8 cellular contexts compared by ENCODE assay signal in the genomic region with DNA sequence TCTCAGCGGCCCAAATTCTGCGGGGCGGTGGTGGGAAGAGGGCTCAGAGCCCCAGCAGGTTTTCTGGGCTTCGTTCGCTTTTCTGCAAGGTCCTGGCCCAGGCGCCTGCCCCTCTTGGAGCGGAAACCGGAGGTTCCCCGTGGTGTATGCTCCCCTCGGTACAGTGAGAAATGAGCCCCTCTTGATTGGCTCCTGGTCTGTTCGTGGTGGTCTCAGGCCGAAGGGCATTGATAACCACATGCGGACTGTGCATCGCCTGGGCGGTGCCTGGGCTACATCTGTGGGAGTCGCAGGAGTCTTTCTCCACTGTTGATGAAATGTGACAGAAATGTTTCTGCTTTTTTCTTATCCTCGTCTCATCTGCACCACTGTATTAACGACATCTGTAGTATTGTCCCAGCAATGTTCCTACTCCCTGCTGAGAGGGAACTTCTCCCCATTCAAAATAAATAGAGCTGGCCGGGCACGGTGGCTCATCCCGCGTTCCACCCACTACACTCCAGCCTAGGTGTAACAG. TPM values are rescaled to one million over a fixed set of nuclear protein-coding genes. Genes with fewer than 3 reads are reported as not detected.
DNase-seq lines count a peak whose midpoint lies in the region; ATAC-seq and TF ChIP-seq lines count a peak whose summit lies in the region.

No MANE protein-coding gene starts in this region.

- intact Hi-C loops in PC-3 (cut with micrococcal nuclease): no loop called here

- H3K9me3 ChIP-seq in PC-3 (ENCODE audit: low read length) (no peaks in the 10 kb centered on the region), osteoblast (ENCODE audit: low read depth, low read length) (no peaks in the 10 kb centered on the region)

- H3K27me3 ChIP-seq in PC-3 (ENCODE audit: low read length) (no peaks in the 10 kb centered on the region), osteoblast (ENCODE audit: insufficient read depth, low read length) (no peaks in the 10 kb centered on the region)

- H4K20me1 ChIP-seq in PC-3 (ENCODE audit: low read length) (no peaks in the 10 kb centered on the region), osteoblast (ENCODE audit: insufficient read depth, low read length) (peaks cover 5% of the 10 kb centered on the region)

- H2AFZ ChIP-seq in PC-3 (ENCODE audit: low read length) (peak overlapping the region; percentile 70), osteoblast (ENCODE audit: low read length) (peak overlapping the region; percentile 85)

- CTCF ChIA-PET in PC-3 (lab: Charles Lee): interaction anchor here (1.3 kb wide), 1 partner anchor 20 kb away, joined by 4 read pairs; no protein-coding TSS in a partner anchor

- no peak for TF ChIP-seq CTCF in PC-3 (conservative IDR thresholded peaks at IDR 0.05; ENCODE audit: low read depth, low read length)
- TF ChIP-seq CTCF in endothelial cell (IDR thresholded peaks at IDR 0.05; ENCODE audit: unreplicated experiment): no peak
- TF ChIP-seq CTCF in osteoblast (IDR thresholded peaks at IDR 0.05; ENCODE audit: extremely low read depth, low read depth, low read length): no peak

- H3K4me3 ChIP-seq in PC-3 (ENCODE audit: low read length) (peak overlapping the region; percentile 79), osteoblast (ENCODE audit: insufficient read depth, low read length) (peak overlapping the region; percentile 93)

- H3K4me1 ChIP-seq in PC-3 (ENCODE audit: insufficient read depth, low read length) (peaks cover 37% of the 10 kb centered on the region), osteoblast (ENCODE audit: insufficient read depth, low read length) (peaks cover 43% of the 10 kb centered on the region)

- H3K4me1 Mint-ChIP-seq in endothelial cell (ENCODE audit: unreplicated experiment): peaks cover 12% of the 10 kb centered on the region

- peak overlapping the region; percentile 93 for H3K4me2 ChIP-seq in PC-3 (ENCODE audit: low read length)
- peak overlapping the region; percentile 98 for H3K4me2 ChIP-seq in osteoblast (ENCODE audit: insufficient read depth, low read length)

- no peaks in the 10 kb centered on the region for H3K9me3 Mint-ChIP-seq in endothelial cell (ENCODE audit: unreplicated experiment)

- H3K4me3 Mint-ChIP-seq in endothelial cell (ENCODE audit: unreplicated experiment): peak overlapping the region; percentile 94

- peak overlapping the region; percentile 84 for H3K9ac ChIP-seq in PC-3 (ENCODE audit: low read length)

- no peak for ATAC-seq in PC-3
- ATAC-seq in HG03280 (IDR thresholded peaks at IDR 0.05; ENCODE audit: unreplicated experiment): no peak
- ATAC-seq in GM19452 (IDR thresholded peaks at IDR 0.05; ENCODE audit: unreplicated experiment): no peak

- H3K9me2 ChIP-seq in PC-3 (replicated peaks; ENCODE audit: low read length): no peaks in the 10 kb centered on the region

- peaks cover 20% of the 10 kb centered on the region for H3K27me3 Mint-ChIP-seq in endothelial cell (ENCODE audit: unreplicated experiment)

- peaks cover 32% of the 10 kb centered on the region for H3K79me2 ChIP-seq in PC-3 (ENCODE audit: low read length)
- peaks cover 26% of the 10 kb centered on the region for H3K79me2 ChIP-seq in osteoblast (ENCODE audit: insufficient read depth, low read length)

- DNase-seq in NCI-H2227 (lab: John Stamatoyannopoulos, UW; ENCODE audit: unreplicated experiment) (peak; percentile 21), NCI-H2227 treated with DMSO at 0.1 percent for 48 hours (lab: John Stamatoyannopoulos, UW) (no peak), PC-3 (no peak), endothelial cell (ENCODE audit: low spot score) (no peak), osteoblast (ENCODE audit: insufficient read length, low spot score, missing footprints) (peak; percentile 72), A172 (ENCODE audit: low spot score) (no peak)

- H3K27ac Mint-ChIP-seq in endothelial cell (ENCODE audit: unreplicated experiment): peak overlapping the region; percentile 28

- H3K36me3 ChIP-seq in PC-3 (ENCODE audit: low read depth, low read length) (no peaks in the 10 kb centered on the region), osteoblast (ENCODE audit: insufficient read depth, low read length) (peaks cover 22% of the 10 kb centered on the region)

- H3K36me3 Mint-ChIP-seq in endothelial cell (ENCODE audit: low read depth, unreplicated experiment): peaks cover 25% of the 10 kb centered on the region

- H3K27ac ChIP-seq in PC-3 (ENCODE audit: low read length) (peak overlapping the region; percentile 41), osteoblast (ENCODE audit: low read depth, low read length) (peak overlapping the region; percentile 46)

- POLR2A ChIA-PET in PC-3 (lab: Charles Lee; ENCODE audit: unreplicated experiment): no interaction called here

- no TSS peak for BruUV-seq in PC-3 (replicated peaks; lab: Mats Ljungman, UMichigan)

- H3F3A ChIP-seq in PC-3 (ENCODE audit: low read length, unreplicated experiment): no peaks in the 10 kb centered on the region

RNA-seq across cellular contexts. Expression of gene MAN1B1, which starts 0.7 kb away (rescaled TPM):
- total RNA-seq in PC-3 (2014; rRNA removed) (65.5 and 71.6 TPM in 2 replicates), endothelial cell (ENCODE audit: unreplicated experiment) (70.4 TPM), osteoblast (94.1 and 103 TPM in 2 replicates)
- 196 and 197 TPM in 2 replicates for total RNA-seq in A172 (2014; rRNA removed; shearing (Covaris generic))

RNA-seq across cellular contexts. Expression of gene UAP1L1, which starts 10.2 kb away (rescaled TPM):
- total RNA-seq in PC-3 (2014; rRNA removed) (5.0 and 6.4 TPM in 2 replicates), endothelial cell (ENCODE audit: unreplicated experiment) (3.2 TPM), osteoblast (35.9 and 36.9 TPM in 2 replicates)
- 94.6 and 109 TPM in 2 replicates for total RNA-seq in A172 (2014; rRNA removed; shearing (Covaris generic))

RNA-seq across cellular contexts. Expression of gene SAPCD2, which starts 17.1 kb away (rescaled TPM):
- total RNA-seq in PC-3 (2014; rRNA removed) (98.4 and 134 TPM in 2 replicates), endothelial cell (ENCODE audit: unreplicated experiment) (1.0 TPM), osteoblast (0.88 and 1.1 TPM in 2 replicates)
- total RNA-seq in A172 (2014; rRNA removed; shearing (Covaris generic)): 76.4 and 92.3 TPM in 2 replicates

RNA-seq across cellular contexts. Expression of gene DPP7, which starts 27.1 kb away (rescaled TPM):
- total RNA-seq in PC-3 (2014; rRNA removed) (101 and 103 TPM in 2 replicates), endothelial cell (ENCODE audit: unreplicated experiment) (6.1 TPM), osteoblast (66.6 and 74.6 TPM in 2 replicates)
- total RNA-seq in A172 (2014; rRNA removed; shearing (Covaris generic)): 251 and 263 TPM in 2 replicates

RNA-seq across cellular contexts. Expression of gene ENTPD2, which starts 33.6 kb away (rescaled TPM):
- total RNA-seq in PC-3 (2014; rRNA removed): 0.92 and 1.3 TPM in 2 replicates
- total RNA-seq in endothelial cell (ENCODE audit: unreplicated experiment): 55.6 TPM
- total RNA-seq in osteoblast: not detected in 2 replicates
- total RNA-seq in A172 (2014; rRNA removed; shearing (Covaris generic)): not detected in 2 replicates

Comparison
In these comparisons a context has a peak if more than half of its experiments do, and no peak if none do; other contexts are left out.
1. DNase-seq: peak in NCI-H2227 (single experiment) and osteoblast (single experiment); none in NCI-H2227 treated with DMSO at 0.1 percent for 48 hours (single experiment), PC-3 (single experiment), endothelial cell (single experiment) and A172 (single experiment).
2. RNA of gene SAPCD2, which starts 17.1 kb away (total RNA-seq): 98.4 to 134 TPM in PC-3 and 76.4 to 92.3 TPM in A172; 0.88 to 1.1 TPM in osteoblast and 1.0 TPM in endothelial cell (single experiment); every median in the first group is over 10 times any median in the second.